In genomic region chr17:70329751-70330150, GRCh38 we compare ENCODE assay signal across 10 cellular contexts.
"Had no signal": no experiment of that assay in that cellular context is flagged by ENCODE, and none has a peak within 500 bp of the region (broad histone marks: within the 10 kb centered on the region; RNA-seq: fewer than 3 reads in every experiment).

No MANE protein-coding gene starts in this region.

- H3K4me3 ChIP-seq: body of pancreas, lower lobe of right lung, pancreas had no signal

- H3K36me3 ChIP-seq: lower lobe of right lung, pancreas had no signal

- DNase-seq: activated B cell treated with CpG ODN at 0.5 μM for 24 hours; activated CD4-positive, alpha-beta T cell treated with anti-CD3 and anti-CD28 coated beads, Interleukin-2, amount 10 ng/mL, durations not matched to agents 24 days and 14 days; activated effector memory CD4-positive, alpha-beta T cell treated with Interleukin-2 at 50 U/mL for 16 hours; activated T-cell treated with anti-CD3 and anti-CD28 coated beads, Interleukin-2, amount 50 U/mL, for 24 hours; amniotic stem cell; body of pancreas; central memory CD4-positive, alpha-beta T cell; lower lobe of right lung; pancreas had no signal

- H3K27me3 ChIP-seq: body of pancreas, pancreas had no signal

- H3K9me3 ChIP-seq: body of pancreas, lower lobe of right lung, pancreas had no signal

- H3K27ac ChIP-seq: body of pancreas, lower lobe of right lung, pancreas had no signal

- H3K4me1 ChIP-seq: body of pancreas, lower lobe of right lung, pancreas had no signal

- ATAC-seq: activated naive CD4-positive, alpha-beta T cell treated with anti-CD3 and anti-CD28 coated beads, Interleukin-2, amount 50 U/mL, for 72 hours; body of pancreas; lower lobe of right lung; pancreas had no signal
